1 cellular context compared by ENCODE assay signal in genomic region chr17:61289408-61290385, GRCh38.
TF ChIP-seq lines count a peak whose summit lies in the region.

No MANE protein-coding gene starts in this region.

TF ChIP-seq in HepG2, 621 proteins besides CTCF, POLR2A, EP300 and RAD21:
- TF ChIP-seq PAXIP1 (CRISPR knock-in tag; conservative IDR thresholded peaks at IDR 0.05) (no peak), ZNF652 (CRISPR knock-in tag; IDR thresholded peaks at IDR 0.05; ENCODE audit: borderline replicate concordance, low read depth) (peak; percentile 43; the same call in 1 of the 2 replicates)
